14 cellular contexts compared by ENCODE assay signal in the genomic region with DNA sequence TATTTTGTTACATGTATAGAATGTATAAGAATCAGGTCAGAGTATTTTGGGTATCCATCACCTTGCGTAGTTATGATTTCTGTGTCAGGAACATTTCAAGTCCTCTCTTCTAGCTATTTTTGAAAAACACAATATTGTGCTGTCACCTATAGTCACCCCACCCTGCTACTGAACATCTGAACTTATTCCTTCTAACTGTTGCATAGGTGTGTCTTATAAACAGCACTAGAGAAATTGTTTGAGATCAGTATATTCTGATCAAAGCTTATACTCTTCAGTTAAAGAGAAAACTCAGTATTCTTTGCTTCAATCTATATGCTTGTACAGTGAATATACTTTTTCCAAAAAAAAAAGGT.
DNase-seq lines count a peak whose midpoint lies in the region; ATAC-seq and TF ChIP-seq lines count a peak whose summit lies in the region.
"Had no signal": no experiment of that assay in that cellular context is flagged by ENCODE, and none has a peak within 500 bp of the region (broad histone marks: within the 10 kb centered on the region; RNA-seq: fewer than 3 reads in every experiment).

No MANE protein-coding gene starts in this region.

- H3K36me3 ChIP-seq in mammary epithelial cell (ENCODE audit: insufficient read depth, low read length) (peaks cover 3% of the 10 kb centered on the region), mesenchymal stem cell (ENCODE audit: control insufficient read depth in 1 of 2, insufficient read depth in 2 of 2, low read depth in 1 of 2, low read length in 2 of 2) (peaks cover 0 to 10% of the 10 kb centered on the region in 2 experiments), Peyer's patch (peaks cover 0 to 23% (median 0%) of the 10 kb centered on the region in 3 donors)
- H3K36me3 ChIP-seq: breast epithelium, thoracic aorta had no signal

- H3K79me2 ChIP-seq in mammary epithelial cell (ENCODE audit: insufficient read depth, low read length) = peaks cover 33% of the 10 kb centered on the region

- ATAC-seq in HG02852 (IDR thresholded peaks at IDR 0.05; ENCODE audit: unreplicated experiment) = no peak

- H3K4me1 ChIP-seq in mammary epithelial cell (ENCODE audit: insufficient read depth, low read length) = peaks cover 11% of the 10 kb centered on the region
- H3K4me1 ChIP-seq in mesenchymal stem cell (ENCODE audit: control insufficient read depth, insufficient read depth, low read depth, low read length) = no peaks in the 10 kb centered on the region
- H3K4me1 ChIP-seq in Peyer's patch = no peaks in the 10 kb centered on the region

- H4K91ac ChIP-seq in mesenchymal stem cell (ENCODE audit: low read length) = no peak overlapping the region

- H3K14ac ChIP-seq in mesenchymal stem cell (ENCODE audit: low read length in 2 of 2) = no peak overlapping the region

- no peak overlapping the region for H2AK5ac ChIP-seq in mesenchymal stem cell (ENCODE audit: low read length, severe bottlenecking)

- no peak overlapping the region for H3K18ac ChIP-seq in mesenchymal stem cell (ENCODE audit: low read depth in 1 of 2, low read length in 2 of 2)

- H3K9ac ChIP-seq in mammary epithelial cell (ENCODE audit: insufficient read depth, low read length) = no peak overlapping the region
- H3K9ac ChIP-seq in mesenchymal stem cell (ENCODE audit: low read length) = peak overlapping the region; percentile 82

- POLR2A ChIA-PET in MCF 10A (lab: Yijun Ruan, JAX) = interaction anchor here (0.6 to 2.2 kb wide), 13 partner anchors 12 to 363 kb away, joined by 3 to 13 read pairs (median 4); a partner anchor contains a TSS

- no peak overlapping the region for H3K4me2 ChIP-seq in mammary epithelial cell (ENCODE audit: insufficient read depth, low read depth, low read length)
- no peak overlapping the region for H3K4me2 ChIP-seq in mesenchymal stem cell (ENCODE audit: low read length, poor library complexity, severe bottlenecking)

- H3K4me3 Mint-ChIP-seq in MCF 10A (ENCODE audit: unreplicated experiment) (no peak overlapping the region), immature natural killer cell (no peak overlapping the region)
- H3K4me3 Mint-ChIP-seq in activated T-helper 1 cell treated with anti-CD3 and anti-CD28 coated beads, Interleukin-12 subunit alpha, Interleukin-12 subunit beta, Interleukin-2, Interleukin-4 antibody, amounts not matched to agents 30 ng/mL and 10 ng/mL and 1 ng/mL, durations not matched to agents 14 hours and 24 hours and 36 hours = peak overlapping the region; percentile 12

- H4K8ac ChIP-seq in mesenchymal stem cell (ENCODE audit: low read length) = no peak overlapping the region

- TF ChIP-seq POLR2A in Peyer's patch (IDR thresholded peaks at IDR 0.05) = no peak

- intact Hi-C loops in MCF 10A (cut with micrococcal nuclease) = no loop called here
- intact Hi-C loops in mammary epithelial cell (cut with micrococcal nuclease) = no loop called here
- intact Hi-C loops in activated T-helper 1 cell treated with anti-CD3 and anti-CD28 coated beads, Interleukin-12 subunit alpha, Interleukin-12 subunit beta, Interleukin-2, Interleukin-4 antibody, amounts not matched to agents 30 ng/mL and 10 ng/mL and 1 ng/mL, durations not matched to agents 14 hours and 24 hours and 36 hours (cut with micrococcal nuclease) = no loop called here

- CTCF ChIA-PET in MCF 10A (lab: Yijun Ruan, JAX) (interaction anchor here (0.9 to 1.2 kb wide), 2 partner anchors 31 to 55 kb away, joined by 3 read pairs; no protein-coding TSS in a partner anchor), mammary epithelial cell (lab: Charles Lee; ENCODE audit: low non-redundant PET) (no interaction called here)

- dilution Hi-C loops in mammary epithelial cell (cut with HindIII; ENCODE audit: low sequenced_read_pairs) = loop anchor here (5.0 to 10.0 kb wide), 2 partner anchors 52 to 119 kb away; no protein-coding TSS in a partner anchor

- no peak for DNase-seq in MCF 10A (ENCODE audit: unreplicated experiment)
- no peak for DNase-seq in mammary epithelial cell
- no peak for DNase-seq in activated T-helper 1 cell treated with anti-CD3 and anti-CD28 coated beads, Interleukin-12 subunit alpha, Interleukin-12 subunit beta, Interleukin-2, Interleukin-4 antibody, amounts not matched to agents 30 ng/mL and 10 ng/mL and 1 ng/mL, durations not matched to agents 14 hours and 24 hours and 36 hours (ENCODE audit: low spot score)
- DNase-seq in mesenchymal stem cell = no peak
- no peak for DNase-seq in Peyer's patch
- no peak for DNase-seq in immature natural killer cell
- no peak for DNase-seq in AG20443 (ENCODE audit: low spot score)
- DNase-seq: AML-193; DND-41; effector CD8-positive, alpha-beta T cell; MV-4-11 had no signal

- TF ChIP-seq CTCF in MCF 10A (IDR thresholded peaks at IDR 0.05; ENCODE audit: unreplicated experiment) (no peak), mammary epithelial cell (conservative IDR thresholded peaks at IDR 0.05 in 1 of 2, IDR thresholded peaks at IDR 0.05 in 1 of 2; ENCODE audit: extremely low read depth in 1 of 2, insufficient read depth in 1 of 2, low read depth in 1 of 2, low read length in 2 of 2) (no peak), Peyer's patch (IDR thresholded peaks at IDR 0.05) (no peak)

- H2BK15ac ChIP-seq in mesenchymal stem cell (ENCODE audit: low read depth, poor library complexity, severe bottlenecking) = no peak overlapping the region

- H3K27ac ChIP-seq in mammary epithelial cell (ENCODE audit: insufficient read depth, low read depth, low read length) (no peak overlapping the region), mesenchymal stem cell (ENCODE audit: low read length, poor library complexity, severe bottlenecking) (peak overlapping the region; percentile 89), Peyer's patch (no peak overlapping the region)
- H3K27ac ChIP-seq: breast epithelium had no signal

- H3K9me3 Mint-ChIP-seq in MCF 10A (ENCODE audit: unreplicated experiment) (peaks cover 4% of the 10 kb centered on the region), immature natural killer cell (peaks cover 0 to 3% (median under 1%) of the 10 kb centered on the region in 6 donors)
- H3K9me3 Mint-ChIP-seq in activated T-helper 1 cell treated with anti-CD3 and anti-CD28 coated beads, Interleukin-12 subunit alpha, Interleukin-12 subunit beta, Interleukin-2, Interleukin-4 antibody, amounts not matched to agents 30 ng/mL and 10 ng/mL and 1 ng/mL, durations not matched to agents 14 hours and 24 hours and 36 hours = peaks cover 11% of the 10 kb centered on the region

- peaks cover 3% of the 10 kb centered on the region for H4K20me1 ChIP-seq in mammary epithelial cell (ENCODE audit: insufficient read depth, low read length)

- in situ Hi-C loops in mammary epithelial cell (cut with MboI; ENCODE audit: low sequenced_read_pairs in 2 of 2) = no loop called here

- H3K36me3 Mint-ChIP-seq in MCF 10A (ENCODE audit: insufficient read depth, unreplicated experiment) = peaks cover 26% of the 10 kb centered on the region
- peaks cover 31% of the 10 kb centered on the region for H3K36me3 Mint-ChIP-seq in activated T-helper 1 cell treated with anti-CD3 and anti-CD28 coated beads, Interleukin-12 subunit alpha, Interleukin-12 subunit beta, Interleukin-2, Interleukin-4 antibody, amounts not matched to agents 30 ng/mL and 10 ng/mL and 1 ng/mL, durations not matched to agents 14 hours and 24 hours and 36 hours (ENCODE audit: low read depth)
- peaks cover 6 to 9% (median 8%) of the 10 kb centered on the region in 3 donors for H3K36me3 Mint-ChIP-seq in immature natural killer cell

- H3K79me1 ChIP-seq in mesenchymal stem cell (replicated peaks; ENCODE audit: low read length, poor library complexity, severe bottlenecking) = peaks cover 10% of the 10 kb centered on the region

- no peak overlapping the region for H3K23ac ChIP-seq in mesenchymal stem cell (ENCODE audit: low read length in 2 of 2)

- H3K4ac ChIP-seq in mesenchymal stem cell (ENCODE audit: low read depth in 1 of 2, low read length in 2 of 2) = no peak overlapping the region

- H2BK120ac ChIP-seq in mesenchymal stem cell (ENCODE audit: low read depth, low read length) = no peak overlapping the region

- H2AFZ ChIP-seq in mammary epithelial cell (ENCODE audit: low read depth, low read length) = no peak overlapping the region
- no peak overlapping the region for H2AFZ ChIP-seq in mesenchymal stem cell (ENCODE audit: low read depth, low read length)

- no peaks in the 10 kb centered on the region for H3K27me3 Mint-ChIP-seq in MCF 10A (ENCODE audit: insufficient read depth, unreplicated experiment)
- H3K27me3 Mint-ChIP-seq in activated T-helper 1 cell treated with anti-CD3 and anti-CD28 coated beads, Interleukin-12 subunit alpha, Interleukin-12 subunit beta, Interleukin-2, Interleukin-4 antibody, amounts not matched to agents 30 ng/mL and 10 ng/mL and 1 ng/mL, durations not matched to agents 14 hours and 24 hours and 36 hours (ENCODE audit: insufficient read depth) = no peaks in the 10 kb centered on the region
- peaks cover 0 to 2% (median 0%) of the 10 kb centered on the region in 3 donors for H3K27me3 Mint-ChIP-seq in immature natural killer cell (ENCODE audit: low read depth in 3 of 3)

- H3K27me3 ChIP-seq in mammary epithelial cell (ENCODE audit: insufficient read depth, low read length) (no peaks in the 10 kb centered on the region), mesenchymal stem cell (ENCODE audit: control insufficient read depth in 1 of 2, insufficient read depth in 1 of 2, low read length in 2 of 2) (no peaks in the 10 kb centered on the region), Peyer's patch (no peaks in the 10 kb centered on the region)
- H3K27me3 ChIP-seq: breast epithelium had no signal

- 94% methylated on average over 1 of the region's 1 CpG for WGBS in mammary epithelial cell (ENCODE audit: low coverage, missing lambda C conversion rate)
- 100% methylated on average over 1 of the region's 1 CpG for WGBS in mesenchymal stem cell

- peak overlapping the region; percentile 4 for H3K27ac Mint-ChIP-seq in MCF 10A (ENCODE audit: low read depth, unreplicated experiment)
- H3K27ac Mint-ChIP-seq in activated T-helper 1 cell treated with anti-CD3 and anti-CD28 coated beads, Interleukin-12 subunit alpha, Interleukin-12 subunit beta, Interleukin-2, Interleukin-4 antibody, amounts not matched to agents 30 ng/mL and 10 ng/mL and 1 ng/mL, durations not matched to agents 14 hours and 24 hours and 36 hours = peak overlapping the region; percentile 76
- peak overlapping the region in 3 of 6 donors; percentile 13 to 76 (median 64) for H3K27ac Mint-ChIP-seq in immature natural killer cell

- H3K9me3 ChIP-seq in mammary epithelial cell (replicated peaks; ENCODE audit: insufficient read depth, low read length) = peaks cover 5% of the 10 kb centered on the region
- peaks cover 4% of the 10 kb centered on the region for H3K9me3 ChIP-seq in mesenchymal stem cell (ENCODE audit: control insufficient read depth, low read length)
- H3K9me3 ChIP-seq in Peyer's patch = no peaks in the 10 kb centered on the region
- H3K9me3 ChIP-seq: thoracic aorta had no signal

- H3K4me1 Mint-ChIP-seq in MCF 10A (ENCODE audit: insufficient read depth, unreplicated experiment) (peaks cover 18% of the 10 kb centered on the region), immature natural killer cell (peaks cover 19 to 68% of the 10 kb centered on the region in 2 donors)
- peaks cover 57% of the 10 kb centered on the region for H3K4me1 Mint-ChIP-seq in activated T-helper 1 cell treated with anti-CD3 and anti-CD28 coated beads, Interleukin-12 subunit alpha, Interleukin-12 subunit beta, Interleukin-2, Interleukin-4 antibody, amounts not matched to agents 30 ng/mL and 10 ng/mL and 1 ng/mL, durations not matched to agents 14 hours and 24 hours and 36 hours (ENCODE audit: low read depth)

- H3K4me3 ChIP-seq in mammary epithelial cell (replicated peaks in 1 of 3; ENCODE audit: insufficient read depth in 1 of 3, low read depth in 2 of 3, low read length in 3 of 3) = no peak overlapping the region
- peak overlapping the region in 1 of 2 experiments; percentile 25 for H3K4me3 ChIP-seq in mesenchymal stem cell (ENCODE audit: insufficient read depth in 1 of 2, low read depth in 1 of 2, low read length in 2 of 2)
- H3K4me3 ChIP-seq in Peyer's patch = no peak overlapping the region
- H3K4me3 ChIP-seq: breast epithelium, thoracic aorta had no signal

- H2BK5ac ChIP-seq in mesenchymal stem cell (ENCODE audit: low read depth, low read length, poor library complexity, severe bottlenecking) = no peak overlapping the region

- H2BK12ac ChIP-seq in mesenchymal stem cell (ENCODE audit: low read length in 2 of 2) = no peak overlapping the region

- BruUV-seq in MCF 10A (replicated peaks; lab: Mats Ljungman, UMichigan) (no TSS peak), mammary epithelial cell (replicated peaks; lab: Mats Ljungman, UMichigan) (no TSS peak)
